In genomic region chr7:1466524-1467271, GRCh38 we compare ENCODE assay signal across 8 cellular contexts. TPM values are rescaled to one million over a fixed set of nuclear protein-coding genes. Genes with fewer than 3 reads are reported as not detected.
DNase-seq lines count a peak whose midpoint lies in the region; TF ChIP-seq lines count a peak whose summit lies in the region.

No MANE protein-coding gene starts in this region.

- H3K27ac ChIP-seq in esophagus squamous epithelium (peak overlapping the region; percentile 45 to 80 (median 68)), muscle layer of duodenum (ENCODE audit: low read length) (peak overlapping the region; percentile 72)

- intact Hi-C loops in esophagus squamous epithelium (cut with DNase I) = no loop called here

- H3K9me3 ChIP-seq in BE2C (no peaks in the 10 kb centered on the region), esophagus squamous epithelium (no peaks in the 10 kb centered on the region), muscle layer of duodenum (ENCODE audit: control insufficient read depth in 1 of 2, low read length in 2 of 2) (no peaks in the 10 kb centered on the region)

- H3K27me3 ChIP-seq in BE2C = peaks cover 13% of the 10 kb centered on the region
- H3K27me3 ChIP-seq in esophagus squamous epithelium = no peaks in the 10 kb centered on the region
- no peaks in the 10 kb centered on the region for H3K27me3 ChIP-seq in muscle layer of duodenum (ENCODE audit: low read depth, low read length)

- 27% methylated on average over 4 of the region's 17 CpGs; no CpG with 5 or more reads in 1 of the 2 donors for WGBS in esophagus squamous epithelium, 2 donors

- H3K4me1 ChIP-seq in BE2C = peaks cover 10% of the 10 kb centered on the region
- H3K4me1 ChIP-seq in esophagus squamous epithelium = peaks cover 10 to 46% (median 33%) of the 10 kb centered on the region in 3 donors
- H3K4me1 ChIP-seq in muscle layer of duodenum (ENCODE audit: control insufficient read depth in 1 of 2, insufficient read depth in 2 of 2, low read length in 2 of 2) = peaks cover 10 to 31% of the 10 kb centered on the region in 2 donors

- H3K36me3 ChIP-seq in BE2C (peaks cover 21% of the 10 kb centered on the region), esophagus squamous epithelium (peaks cover 10 to 30% (median 22%) of the 10 kb centered on the region in 3 donors), muscle layer of duodenum (ENCODE audit: control insufficient read depth in 1 of 2, insufficient read depth in 2 of 2, low read length in 2 of 2) (peaks cover 0 to 25% of the 10 kb centered on the region in 2 donors)

- H3K4me3 ChIP-seq in BE2C (ENCODE audit: low read depth, low read length) (no peak overlapping the region), esophagus squamous epithelium (peak overlapping the region in 1 of 4 donors; percentile 28), muscle layer of duodenum (ENCODE audit: low read depth in 1 of 2, low read length in 2 of 2) (no peak overlapping the region)

- TF ChIP-seq CTCF in BE2C (IDR thresholded peaks at IDR 0.05; ENCODE audit: low read depth, low read length) (no peak), esophagus squamous epithelium (IDR thresholded peaks at IDR 0.05) (no peak)

- DNase-seq in BE2C (peak; percentile 76), NCI-H345 (lab: John Stamatoyannopoulos, UW) (peak; percentile 19), esophagus squamous epithelium (lab: John Stamatoyannopoulos, UW) (no peak), RKO (ENCODE audit: low spot score) (no peak), germinal center (ENCODE audit: low spot score) (no peak)
- no peak for DNase-seq in activated CD4-positive, alpha-beta T cell treated with anti-CD3 and anti-CD28 coated beads for 48 hours
- DNase-seq in stimulated activated CD4-positive, alpha-beta T cell treated with anti-CD3 and anti-CD28 coated beads, Interleukin-4, amount 100 ng/mL, for 24 hours = no peak

- no peak for TF ChIP-seq POLR2A in esophagus squamous epithelium (IDR thresholded peaks at IDR 0.05)

RNA-seq across cellular contexts. Expression of gene MICALL2, which starts 7.4 kb away (rescaled TPM):
- polyA plus RNA-seq in BE2C (2012; ENCODE audit: insufficient read depth, insufficient read length, low read depth) = 0.34 TPM
- total RNA-seq in esophagus squamous epithelium = 10 to 100 TPM; 14.1 to 17.5 (median 16.5) TPM

RNA-seq across cellular contexts. Expression of gene INTS1, which starts 37.5 kb away (rescaled TPM):
- polyA plus RNA-seq in BE2C (2012; ENCODE audit: insufficient read depth, insufficient read length, low read depth) = 280 TPM
- 10 to 100 TPM; 27.8 to 45.3 (median 36.6) TPM for total RNA-seq in esophagus squamous epithelium

Comparison
In these comparisons a context has a peak if more than half of its experiments do, and no peak if none do; other contexts are left out.
1. DNase-seq: peak in BE2C (single experiment) and NCI-H345 (single experiment); none in esophagus squamous epithelium (single experiment), RKO (single experiment), germinal center (single experiment), activated CD4-positive, alpha-beta T cell treated with anti-CD3 and anti-CD28 coated beads for 48 hours (single experiment) and stimulated activated CD4-positive, alpha-beta T cell treated with anti-CD3 and anti-CD28 coated beads, Interleukin-4, amount 100 ng/mL, for 24 hours (single experiment).